ENCODE assay signal across 8 cellular contexts in the genomic region with DNA sequence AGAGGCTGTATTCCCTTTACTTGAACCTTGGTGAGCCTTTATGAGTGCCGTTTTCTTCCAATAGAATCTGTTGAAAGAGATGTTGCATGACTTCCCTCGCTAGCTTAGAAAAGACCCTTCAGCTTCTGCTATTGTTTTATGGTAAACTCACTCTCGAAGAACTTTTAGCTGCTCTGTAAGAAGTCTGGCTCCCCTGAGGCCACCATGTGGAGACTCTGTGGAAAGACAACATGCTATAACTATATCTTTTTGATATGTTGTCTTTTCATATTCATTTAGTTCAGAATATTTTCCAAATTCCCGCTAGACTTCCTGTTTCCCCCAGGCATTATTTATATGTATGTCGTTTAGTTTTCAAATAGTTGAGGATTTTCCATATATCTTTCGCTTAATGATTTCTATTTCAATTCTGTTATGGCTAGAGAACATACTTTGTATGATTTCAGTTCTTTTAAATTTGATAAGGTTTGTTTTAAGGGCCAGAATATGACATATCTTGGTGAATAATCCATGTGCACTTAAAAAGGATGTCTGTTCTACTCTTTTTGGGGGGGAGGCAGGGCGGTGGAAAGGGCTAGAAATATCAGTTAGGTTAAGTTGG.
DNase-seq lines count a peak whose midpoint lies in the region; ATAC-seq and TF ChIP-seq lines count a peak whose summit lies in the region.

No MANE protein-coding gene starts in this region.

- no peaks in the 10 kb centered on the region for H3K36me3 Mint-ChIP-seq in MCF 10A (ENCODE audit: insufficient read depth, unreplicated experiment)
- H3K36me3 Mint-ChIP-seq in activated CD4-positive, alpha-beta memory T cell treated with anti-CD3 and anti-CD28 coated beads for 36 hours: peaks cover 7% of the 10 kb centered on the region

- H3K27me3 Mint-ChIP-seq in MCF 10A (ENCODE audit: insufficient read depth, unreplicated experiment): no peaks in the 10 kb centered on the region
- H3K27me3 Mint-ChIP-seq in activated CD4-positive, alpha-beta memory T cell treated with anti-CD3 and anti-CD28 coated beads for 36 hours: no peaks in the 10 kb centered on the region

- no peak for TF ChIP-seq POLR2A in breast epithelium (IDR thresholded peaks at IDR 0.05)
- no peak for TF ChIP-seq POLR2A in gastrocnemius medialis (IDR thresholded peaks at IDR 0.05)

- no peaks in the 10 kb centered on the region for H3K36me3 ChIP-seq in breast epithelium
- H3K36me3 ChIP-seq in MM.1S (replicated peaks; ENCODE audit: insufficient read depth, low read length): no peaks in the 10 kb centered on the region
- no peaks in the 10 kb centered on the region for H3K36me3 ChIP-seq in gastrocnemius medialis

- no peak overlapping the region for H3K27ac Mint-ChIP-seq in MCF 10A (ENCODE audit: low read depth, unreplicated experiment)
- H3K27ac Mint-ChIP-seq in activated CD4-positive, alpha-beta memory T cell treated with anti-CD3 and anti-CD28 coated beads for 36 hours: no peak overlapping the region

- intact Hi-C loops in MCF 10A (cut with micrococcal nuclease) (loop anchor here (1.0 to 2.0 kb wide), 3 partner anchors 71 to 351 kb away; no protein-coding TSS in a partner anchor), breast epithelium (cut with DNase I; ENCODE audit: low total_unique reads) (loop anchor here (10.0 kb wide), 1 partner anchor 69 kb away; a partner anchor contains a TSS), gastrocnemius medialis (cut with DNase I; ENCODE audit: low total_unique reads) (loop anchor here (1.0 kb wide), 2 partner anchors 71 to 121 kb away; no protein-coding TSS in a partner anchor)
- intact Hi-C loops in activated CD4-positive, alpha-beta memory T cell treated with anti-CD3 and anti-CD28 coated beads for 36 hours (cut with micrococcal nuclease): loop anchor here (1.0 kb wide), 1 partner anchor 71 kb away; no protein-coding TSS in a partner anchor

- CTCF ChIA-PET in MCF 10A (lab: Yijun Ruan, JAX): interaction anchor here (1.0 to 4.7 kb wide), 7 partner anchors 14 to 351 kb away, joined by 3 to 37 read pairs (median 4); no protein-coding TSS in a partner anchor
- CTCF ChIA-PET in activated CD4-positive, alpha-beta memory T cell treated with anti-CD3 and anti-CD28 coated beads for 36 hours (lab: Charles Lee): interaction anchor here (0.6 to 7.7 kb wide), 10 partner anchors 11 to 352 kb away, joined by 4 to 73 read pairs (median 6); a partner anchor contains a TSS

- ATAC-seq in gastrocnemius medialis (peak in 1 of 2 donors; percentile 56), GM21390 (IDR thresholded peaks at IDR 0.05; ENCODE audit: unreplicated experiment) (no peak), HG03108 (IDR thresholded peaks at IDR 0.05; ENCODE audit: unreplicated experiment) (no peak)

- H3K4me3 Mint-ChIP-seq in MCF 10A (ENCODE audit: unreplicated experiment): no peak overlapping the region
- no peak overlapping the region for H3K4me3 Mint-ChIP-seq in activated CD4-positive, alpha-beta memory T cell treated with anti-CD3 and anti-CD28 coated beads for 36 hours

- peaks cover 11% of the 10 kb centered on the region for H3K4me1 Mint-ChIP-seq in MCF 10A (ENCODE audit: insufficient read depth, unreplicated experiment)
- H3K4me1 Mint-ChIP-seq in activated CD4-positive, alpha-beta memory T cell treated with anti-CD3 and anti-CD28 coated beads for 36 hours (ENCODE audit: low read depth): peaks cover 49% of the 10 kb centered on the region

- H3K9ac ChIP-seq in MM.1S (ENCODE audit: low read length): no peak overlapping the region

- H3K4me3 ChIP-seq in breast epithelium (no peak overlapping the region), MM.1S (ENCODE audit: low read length) (no peak overlapping the region), gastrocnemius medialis (no peak overlapping the region)

- POLR2A ChIA-PET in MCF 10A (lab: Yijun Ruan, JAX): interaction anchor here (0.7 to 2.4 kb wide), 3 partner anchors 68 to 489 kb away, joined by 3 to 8 read pairs (median 6); no protein-coding TSS in a partner anchor
- POLR2A ChIA-PET in activated CD4-positive, alpha-beta memory T cell treated with anti-CD3 and anti-CD28 coated beads for 36 hours (lab: Charles Lee): interaction anchor here (1.1 kb wide), 1 partner anchor 121 kb away, joined by 4 read pairs; no protein-coding TSS in a partner anchor

- TF ChIP-seq CTCF in MCF 10A (IDR thresholded peaks at IDR 0.05; ENCODE audit: unreplicated experiment) (peak; percentile 63), breast epithelium (IDR thresholded peaks at IDR 0.05) (peak in 1 of 3 donors; percentile 45), MM.1S (IDR thresholded peaks at IDR 0.05; ENCODE audit: low read length) (peak; percentile 59), gastrocnemius medialis (IDR thresholded peaks at IDR 0.05 in 4 of 5, conservative IDR thresholded peaks at IDR 0.05 in 1 of 5) (peak in 4 of 5 experiments; percentile 33 to 62 (median 53))

- H3K4me1 ChIP-seq in breast epithelium (no peaks in the 10 kb centered on the region), MM.1S (ENCODE audit: low read length) (no peaks in the 10 kb centered on the region), gastrocnemius medialis (peaks cover 24 to 42% of the 10 kb centered on the region in 2 donors)

- no peak overlapping the region for H3K4me2 ChIP-seq in MM.1S (ENCODE audit: low read depth, low read length)

- BruUV-seq in MCF 10A (replicated peaks; lab: Mats Ljungman, UMichigan): no TSS peak

- in situ Hi-C loops in gastrocnemius medialis (cut with MboI; ENCODE audit: low sequenced_read_pairs in 4 of 4): loop anchor here in 3 of 4 donors (5.0 to 10.0 kb wide), 3 partner anchors 69 to 122 kb away; a partner anchor contains a TSS

- no peak overlapping the region for H2AFZ ChIP-seq in MM.1S (ENCODE audit: low read length)

- H3K9me2 ChIP-seq in MM.1S (replicated peaks; ENCODE audit: insufficient read depth, low read length): no peaks in the 10 kb centered on the region

- H3K9me3 Mint-ChIP-seq in MCF 10A (ENCODE audit: unreplicated experiment): no peaks in the 10 kb centered on the region
- H3K9me3 Mint-ChIP-seq in activated CD4-positive, alpha-beta memory T cell treated with anti-CD3 and anti-CD28 coated beads for 36 hours: no peaks in the 10 kb centered on the region

- no peaks in the 10 kb centered on the region for H3K9me3 ChIP-seq in breast epithelium
- no peaks in the 10 kb centered on the region for H3K9me3 ChIP-seq in MM.1S (replicated peaks; ENCODE audit: insufficient read depth, low read length)
- H3K9me3 ChIP-seq in gastrocnemius medialis: no peaks in the 10 kb centered on the region

- peak; percentile 53 for DNase-seq in MCF 10A (ENCODE audit: unreplicated experiment)
- DNase-seq in breast epithelium (ENCODE audit: low spot score in 2 of 2): no peak
- peak; percentile 15 for DNase-seq in MM.1S
- peak; percentile 36 for DNase-seq in activated CD4-positive, alpha-beta memory T cell treated with anti-CD3 and anti-CD28 coated beads for 36 hours
- DNase-seq in germinal center (ENCODE audit: low spot score): peak; percentile 42
- no peak for DNase-seq in gastrocnemius medialis

- H4K20me1 ChIP-seq in MM.1S (ENCODE audit: insufficient read depth, low read length): peaks cover 3% of the 10 kb centered on the region; the same call in 1 of the 2 replicates

- no peaks in the 10 kb centered on the region for H3K27me3 ChIP-seq in breast epithelium
- no peaks in the 10 kb centered on the region for H3K27me3 ChIP-seq in MM.1S (replicated peaks; ENCODE audit: insufficient read depth, low read length)
- H3K27me3 ChIP-seq in gastrocnemius medialis: no peaks in the 10 kb centered on the region

- H3K27ac ChIP-seq in breast epithelium (no peak overlapping the region), MM.1S (ENCODE audit: low read length) (no peak overlapping the region), gastrocnemius medialis (no peak overlapping the region)

- H3K79me2 ChIP-seq in MM.1S (ENCODE audit: low read length): peaks cover 51% of the 10 kb centered on the region

- no peaks in the 10 kb centered on the region for H3F3A ChIP-seq in MM.1S (ENCODE audit: insufficient read depth, low read length)

Comparison
In these comparisons a context has a peak if more than half of its experiments do, and no peak if none do; other contexts are left out.
1. DNase-seq: peak in MCF 10A (single experiment), MM.1S (single experiment), activated CD4-positive, alpha-beta memory T cell treated with anti-CD3 and anti-CD28 coated beads for 36 hours (single experiment) and germinal center (single experiment); none in breast epithelium (0 of 2) and gastrocnemius medialis (0 of 2).